In genomic region chr6:25006565-25007001, GRCh38 we compare ENCODE assay signal across 8 cellular contexts.
A peak's percentile ranks its signal among the peaks of the same experiment; 100 is the strongest.
DNase-seq lines count a peak whose midpoint lies in the region; ATAC-seq and TF ChIP-seq lines count a peak whose summit lies in the region.

No MANE protein-coding gene starts in this region.

- H3K4me3 ChIP-seq in adrenal gland: no peak overlapping the region

- no peaks in the 10 kb centered on the region for H3K36me3 Mint-ChIP-seq in immature natural killer cell

- TF ChIP-seq CTCF in adrenal gland (IDR thresholded peaks at IDR 0.05): no peak

- peak overlapping the region; percentile 80 to 92 (median 90) for H3K27ac Mint-ChIP-seq in immature natural killer cell
- H3K27ac Mint-ChIP-seq in stimulated activated naive CD8-positive, alpha-beta T cell treated with anti-CD3 and anti-CD28 coated beads, Interleukin-15, amount 100 ng/mL, for 72 hours: peak overlapping the region; percentile 77 to 78

- H3K36me3 ChIP-seq in adrenal gland (replicated peaks in 1 of 2): no peaks in the 10 kb centered on the region

- peak; percentile 41 for DNase-seq in activated CD4-positive, alpha-beta T cell treated with anti-CD3 and anti-CD28 coated beads for 48 hours
- no peak for DNase-seq in activated CD4-positive, alpha-beta T cell treated with anti-CD3 and anti-CD28 coated beads, Interleukin-2, amount 50 U/mL, for 4 hours
- DNase-seq in NCI-H2029 treated with DMSO at 0.1 percent for 48 hours (lab: John Stamatoyannopoulos, UW): peak; percentile 50
- DNase-seq in adrenal gland: peak; percentile 27 to 76 (median 39)
- DNase-seq in immature natural killer cell: peak in 2 of 3 donors; percentile 16 to 33
- peak in 1 of 2 donors; percentile 51 for DNase-seq in stimulated activated naive CD8-positive, alpha-beta T cell treated with anti-CD3 and anti-CD28 coated beads, Interleukin-15, amount 100 ng/mL, for 72 hours
- no peak for DNase-seq in NCI-H1105 treated with DMSO at 0.1 percent for 48 hours (lab: John Stamatoyannopoulos, UW)
- DNase-seq in 8988T: no peak

- peaks cover 0 to 3% (median 1%) of the 10 kb centered on the region in 3 donors for H3K27me3 Mint-ChIP-seq in immature natural killer cell (ENCODE audit: low read depth in 3 of 3)
- no peaks in the 10 kb centered on the region for H3K27me3 Mint-ChIP-seq in stimulated activated naive CD8-positive, alpha-beta T cell treated with anti-CD3 and anti-CD28 coated beads, Interleukin-15, amount 100 ng/mL, for 72 hours

- WGBS in adrenal gland, 4 donors: 20 to 33% (median 28%) methylated on average over 3 of the region's 3 CpGs

- peak overlapping the region in 3 of 5 donors; percentile 1 to 65 (median 60) for H3K27ac ChIP-seq in adrenal gland

- peaks cover 0 to 16% of the 10 kb centered on the region in 2 donors for H3K4me1 ChIP-seq in adrenal gland (replicated peaks in 1 of 2)

- peaks cover 66 to 86% of the 10 kb centered on the region in 2 donors for H3K4me1 Mint-ChIP-seq in immature natural killer cell
- H3K4me1 Mint-ChIP-seq in stimulated activated naive CD8-positive, alpha-beta T cell treated with anti-CD3 and anti-CD28 coated beads, Interleukin-15, amount 100 ng/mL, for 72 hours: peaks cover 74% of the 10 kb centered on the region

- intact Hi-C loops in adrenal gland (cut with DNase I): no loop called here

- TF ChIP-seq POLR2A in adrenal gland (IDR thresholded peaks at IDR 0.05): no peak

- peak; percentile 84 for ATAC-seq in stimulated activated naive CD8-positive, alpha-beta T cell treated with anti-CD3 and anti-CD28 coated beads, Interleukin-15, amount 100 ng/mL, for 72 hours

- H3K4me3 Mint-ChIP-seq in immature natural killer cell: peak overlapping the region; percentile 42 to 77 (median 70)
- peak overlapping the region; percentile 68 to 70 for H3K4me3 Mint-ChIP-seq in stimulated activated naive CD8-positive, alpha-beta T cell treated with anti-CD3 and anti-CD28 coated beads, Interleukin-15, amount 100 ng/mL, for 72 hours

- H3K9me3 ChIP-seq in adrenal gland (replicated peaks in 1 of 3): no peaks in the 10 kb centered on the region

- no peaks in the 10 kb centered on the region for H3K9me3 Mint-ChIP-seq in immature natural killer cell
- H3K9me3 Mint-ChIP-seq in stimulated activated naive CD8-positive, alpha-beta T cell treated with anti-CD3 and anti-CD28 coated beads, Interleukin-15, amount 100 ng/mL, for 72 hours: no peaks in the 10 kb centered on the region

- no peaks in the 10 kb centered on the region for H3K27me3 ChIP-seq in adrenal gland

Comparison
In these comparisons a context has a peak if more than half of its experiments do, and no peak if none do; other contexts are left out.
1. DNase-seq: peak in activated CD4-positive, alpha-beta T cell treated with anti-CD3 and anti-CD28 coated beads for 48 hours (single experiment), NCI-H2029 treated with DMSO at 0.1 percent for 48 hours (single experiment), adrenal gland (7 of 7) and immature natural killer cell (2 of 3); none in activated CD4-positive, alpha-beta T cell treated with anti-CD3 and anti-CD28 coated beads, Interleukin-2, amount 50 U/mL, for 4 hours (0 of 2), NCI-H1105 treated with DMSO at 0.1 percent for 48 hours (single experiment) and 8988T (single experiment).